25 cellular contexts compared by ENCODE assay signal in genomic region chr7:131498237-131498885, GRCh38. TPM values are rescaled to one million over a fixed set of nuclear protein-coding genes. Genes with fewer than 3 reads are reported as not detected.
DNase-seq lines count a peak whose midpoint lies in the region; ATAC-seq and TF ChIP-seq lines count a peak whose summit lies in the region.
"Had no signal": no experiment of that assay in that cellular context is flagged by ENCODE, and none has a peak within 500 bp of the region (broad histone marks: within the 10 kb centered on the region; RNA-seq: fewer than 3 reads in every experiment).

No MANE protein-coding gene starts in this region.

- no peak for ATAC-seq in stimulated activated naive CD8-positive, alpha-beta T cell treated with anti-CD3 and anti-CD28 coated beads, Interleukin-15, amount 100 ng/mL, for 72 hours
- no peak for ATAC-seq in activated CD8-positive, alpha-beta memory T cell treated with anti-CD3 and anti-CD28 coated beads, Interleukin-2, amount 10 ng/mL, durations not matched to agents 7 days and 5 days
- ATAC-seq: activated T-helper 17 cell treated with anti-CD3 and anti-CD28 coated beads, Interleukin-2, amount 50 U/mL, for 72 hours; lower lobe of right lung had no signal

- no peak overlapping the region for H3K27ac Mint-ChIP-seq in stimulated activated naive CD8-positive, alpha-beta T cell treated with anti-CD3 and anti-CD28 coated beads, Interleukin-15, amount 100 ng/mL, for 72 hours
- no peak overlapping the region for H3K27ac Mint-ChIP-seq in activated CD8-positive, alpha-beta memory T cell treated with anti-CD3 and anti-CD28 coated beads, Interleukin-2, amount 10 ng/mL, durations not matched to agents 7 days and 5 days
- H3K27ac Mint-ChIP-seq: activated naive CD8-positive, alpha-beta T cell treated with anti-CD3 and anti-CD28 coated beads, Interleukin-2, amount 10 ng/mL, durations not matched to agents 7 days and 5 days; activated T-helper 17 cell treated with anti-CD3 and anti-CD28 coated beads, Interleukin-2, amount 50 U/mL, for 72 hours had no signal

- H3K9me3 Mint-ChIP-seq in stimulated activated naive CD8-positive, alpha-beta T cell treated with anti-CD3 and anti-CD28 coated beads, Interleukin-15, amount 100 ng/mL, for 72 hours = no peaks in the 10 kb centered on the region
- no peaks in the 10 kb centered on the region for H3K9me3 Mint-ChIP-seq in activated CD8-positive, alpha-beta memory T cell treated with anti-CD3 and anti-CD28 coated beads, Interleukin-2, amount 10 ng/mL, durations not matched to agents 7 days and 5 days (ENCODE audit: low read depth)
- H3K9me3 Mint-ChIP-seq: activated naive CD8-positive, alpha-beta T cell treated with anti-CD3 and anti-CD28 coated beads, Interleukin-2, amount 10 ng/mL, durations not matched to agents 7 days and 5 days; activated T-helper 17 cell treated with anti-CD3 and anti-CD28 coated beads, Interleukin-2, amount 50 U/mL, for 72 hours had no signal

- H3K36me3 ChIP-seq in breast epithelium = no peaks in the 10 kb centered on the region
- peaks cover 2% of the 10 kb centered on the region for H3K36me3 ChIP-seq in mammary epithelial cell (ENCODE audit: insufficient read depth, low read length)
- peaks cover 0 to 1% (median 0%) of the 10 kb centered on the region in 4 donors for H3K36me3 ChIP-seq in liver (ENCODE audit: control insufficient read depth in 4 of 4, insufficient read depth in 3 of 4, low read depth in 1 of 4, low read length in 3 of 4)
- H3K36me3 ChIP-seq in subcutaneous abdominal adipose tissue (ENCODE audit: control insufficient read depth in 5 of 5, insufficient read depth in 5 of 5, low read length in 5 of 5) = peaks cover 7 to 21% (median 11%) of the 10 kb centered on the region in 5 donors
- H3K36me3 ChIP-seq: uterus had no signal

- H3K4me1 ChIP-seq in breast epithelium = peaks cover 2 to 7% of the 10 kb centered on the region in 2 donors
- no peaks in the 10 kb centered on the region for H3K4me1 ChIP-seq in mammary epithelial cell (ENCODE audit: insufficient read depth, low read length)
- H3K4me1 ChIP-seq in liver (ENCODE audit: control insufficient read depth in 4 of 4, insufficient read depth in 4 of 4, low read length in 3 of 4) = peaks cover 8 to 29% (median 13%) of the 10 kb centered on the region in 4 donors
- peaks cover 11 to 26% (median 21%) of the 10 kb centered on the region in 5 donors for H3K4me1 ChIP-seq in subcutaneous abdominal adipose tissue (ENCODE audit: control insufficient read depth in 5 of 5, insufficient read depth in 5 of 5, low read length in 5 of 5)

- DNase-seq in breast epithelium (ENCODE audit: low spot score in 2 of 2) (no peak), mammary epithelial cell (no peak), fibroblast of mammary gland (ENCODE audit: low read depth) (peak; percentile 83), GF-D8 (lab: John Stamatoyannopoulos, UW) (no peak)
- no peak for DNase-seq in stimulated activated naive CD8-positive, alpha-beta T cell treated with anti-CD3 and anti-CD28 coated beads, Interleukin-15, amount 100 ng/mL, for 72 hours
- DNase-seq in activated CD8-positive, alpha-beta memory T cell treated with anti-CD3 and anti-CD28 coated beads, Interleukin-2, amount 10 ng/mL, durations not matched to agents 7 days and 5 days = no peak
- DNase-seq: 8988T; activated CD4-positive, alpha-beta T cell treated with anti-CD3 and anti-CD28 coated beads for 1 hour; activated naive CD8-positive, alpha-beta T cell treated with anti-CD3 and anti-CD28 coated beads, Interleukin-2, amount 10 ng/mL, durations not matched to agents 7 days and 5 days; H7; head of caudate nucleus; KBM-7; lower lobe of right lung; MV-4-11; NCI-H187 treated with DMSO at 0.1 percent for 48 hours; NCI-H446 treated with DMSO at 0.1 percent for 48 hours; small intestine; stimulated activated CD4-positive, alpha-beta T cell treated with anti-CD3 and anti-CD28 coated beads, Interleukin-2, amount 100 ng/mL, for 48 hours; substantia nigra had no signal

- H3K4me3 ChIP-seq in breast epithelium = no peak overlapping the region
- H3K4me3 ChIP-seq in mammary epithelial cell (replicated peaks in 1 of 3; ENCODE audit: insufficient read depth in 1 of 3, low read depth in 2 of 3, low read length in 3 of 3) = no peak overlapping the region
- H3K4me3 ChIP-seq in fibroblast of mammary gland (ENCODE audit: control insufficient read depth, low read depth, low read length) = no peak overlapping the region
- H3K4me3 ChIP-seq in liver (ENCODE audit: low read depth in 1 of 3, low read length in 3 of 3) = no peak overlapping the region
- no peak overlapping the region for H3K4me3 ChIP-seq in subcutaneous abdominal adipose tissue (ENCODE audit: low read depth in 1 of 5, low read length in 5 of 5)
- H3K4me3 ChIP-seq: BLaER1, lower lobe of right lung, uterus had no signal

- CTCF ChIA-PET in mammary epithelial cell (lab: Charles Lee; ENCODE audit: low non-redundant PET) = no interaction called here
- CTCF ChIA-PET in activated CD8-positive, alpha-beta memory T cell treated with anti-CD3 and anti-CD28 coated beads, Interleukin-2, amount 10 ng/mL, durations not matched to agents 7 days and 5 days (lab: Charles Lee) = interaction anchor here (1.6 kb wide), 1 partner anchor 435 kb away, joined by 3 read pairs; no protein-coding TSS in a partner anchor

- no peaks in the 10 kb centered on the region for H3K9me3 ChIP-seq in breast epithelium
- H3K9me3 ChIP-seq in mammary epithelial cell (replicated peaks; ENCODE audit: insufficient read depth, low read length) = no peaks in the 10 kb centered on the region
- H3K9me3 ChIP-seq in liver (ENCODE audit: control insufficient read depth in 4 of 4, low read length in 3 of 4) = no peaks in the 10 kb centered on the region
- H3K9me3 ChIP-seq in subcutaneous abdominal adipose tissue (ENCODE audit: control insufficient read depth in 5 of 5, low read length in 5 of 5) = no peaks in the 10 kb centered on the region
- H3K9me3 ChIP-seq: BLaER1, lower lobe of right lung, uterus had no signal

- intact Hi-C loops in breast epithelium (cut with DNase I; ENCODE audit: low total_unique reads) = no loop called here
- intact Hi-C loops in mammary epithelial cell (cut with micrococcal nuclease) = no loop called here

- H3K27ac ChIP-seq in breast epithelium = peak overlapping the region; percentile 7 to 46
- no peak overlapping the region for H3K27ac ChIP-seq in mammary epithelial cell (ENCODE audit: insufficient read depth, low read depth, low read length)
- H3K27ac ChIP-seq in liver (ENCODE audit: low read depth in 1 of 2, low read length in 2 of 2) = peak overlapping the region; percentile 70 to 72
- peak overlapping the region; percentile 57 for H3K27ac ChIP-seq in subcutaneous abdominal adipose tissue (ENCODE audit: low read depth, low read length)
- H3K27ac ChIP-seq: BLaER1, HL-60, lower lobe of right lung had no signal

- no peaks in the 10 kb centered on the region for H4K20me1 ChIP-seq in mammary epithelial cell (ENCODE audit: insufficient read depth, low read length)

- no peak for TF ChIP-seq CTCF in breast epithelium (IDR thresholded peaks at IDR 0.05)
- no peak for TF ChIP-seq CTCF in mammary epithelial cell (conservative IDR thresholded peaks at IDR 0.05 in 1 of 2, IDR thresholded peaks at IDR 0.05 in 1 of 2; ENCODE audit: extremely low read depth in 1 of 2, insufficient read depth in 1 of 2, low read depth in 1 of 2, low read length in 2 of 2)
- TF ChIP-seq CTCF in fibroblast of mammary gland (conservative IDR thresholded peaks at IDR 0.05; ENCODE audit: control insufficient read depth, insufficient read depth, low read depth, low read length) = no peak
- TF ChIP-seq CTCF in liver (IDR thresholded peaks at IDR 0.05; ENCODE audit: low read depth, low read length, missing input control) = no peak

- H3K27me3 ChIP-seq in breast epithelium (no peaks in the 10 kb centered on the region), mammary epithelial cell (ENCODE audit: insufficient read depth, low read length) (no peaks in the 10 kb centered on the region), liver (ENCODE audit: control insufficient read depth in 4 of 4, insufficient read depth in 4 of 4, low read length in 3 of 4) (no peaks in the 10 kb centered on the region), subcutaneous abdominal adipose tissue (ENCODE audit: control insufficient read depth in 5 of 5, insufficient read depth in 4 of 5, low read length in 5 of 5) (no peaks in the 10 kb centered on the region)
- H3K27me3 ChIP-seq: BLaER1, uterus had no signal

- H3K27me3 Mint-ChIP-seq in stimulated activated naive CD8-positive, alpha-beta T cell treated with anti-CD3 and anti-CD28 coated beads, Interleukin-15, amount 100 ng/mL, for 72 hours = no peaks in the 10 kb centered on the region
- no peaks in the 10 kb centered on the region for H3K27me3 Mint-ChIP-seq in activated CD8-positive, alpha-beta memory T cell treated with anti-CD3 and anti-CD28 coated beads, Interleukin-2, amount 10 ng/mL, durations not matched to agents 7 days and 5 days
- H3K27me3 Mint-ChIP-seq: activated naive CD8-positive, alpha-beta T cell treated with anti-CD3 and anti-CD28 coated beads, Interleukin-2, amount 10 ng/mL, durations not matched to agents 7 days and 5 days; activated T-helper 17 cell treated with anti-CD3 and anti-CD28 coated beads, Interleukin-2, amount 50 U/mL, for 72 hours had no signal

- no TSS peak for BruUV-seq in mammary epithelial cell (replicated peaks; lab: Mats Ljungman, UMichigan)

- H3K4me1 Mint-ChIP-seq in stimulated activated naive CD8-positive, alpha-beta T cell treated with anti-CD3 and anti-CD28 coated beads, Interleukin-15, amount 100 ng/mL, for 72 hours = peaks cover 29% of the 10 kb centered on the region
- peaks cover 28% of the 10 kb centered on the region for H3K4me1 Mint-ChIP-seq in activated CD8-positive, alpha-beta memory T cell treated with anti-CD3 and anti-CD28 coated beads, Interleukin-2, amount 10 ng/mL, durations not matched to agents 7 days and 5 days

- no peak overlapping the region for H3K9ac ChIP-seq in mammary epithelial cell (ENCODE audit: insufficient read depth, low read length)
- H3K9ac ChIP-seq in liver (ENCODE audit: low read depth in 1 of 2, low read length in 2 of 2) = no peak overlapping the region
- H3K9ac ChIP-seq in subcutaneous abdominal adipose tissue (ENCODE audit: low read length in 5 of 5) = no peak overlapping the region
- H3K9ac ChIP-seq: BLaER1 had no signal

- peaks cover 10% of the 10 kb centered on the region for H3K36me3 Mint-ChIP-seq in activated CD8-positive, alpha-beta memory T cell treated with anti-CD3 and anti-CD28 coated beads, Interleukin-2, amount 10 ng/mL, durations not matched to agents 7 days and 5 days

- in situ Hi-C loops in mammary epithelial cell (cut with MboI; ENCODE audit: low sequenced_read_pairs in 2 of 2) = no loop called here

- peak in 1 of 2 donors; percentile 51 for TF ChIP-seq RAD21 in liver (IDR thresholded peaks at IDR 0.05)

- H3K4me2 ChIP-seq in mammary epithelial cell (ENCODE audit: insufficient read depth, low read depth, low read length) = no peak overlapping the region
- H3K4me2 ChIP-seq: BLaER1 had no signal

- no peak overlapping the region for H3K4me3 Mint-ChIP-seq in stimulated activated naive CD8-positive, alpha-beta T cell treated with anti-CD3 and anti-CD28 coated beads, Interleukin-15, amount 100 ng/mL, for 72 hours
- no peak overlapping the region for H3K4me3 Mint-ChIP-seq in activated CD8-positive, alpha-beta memory T cell treated with anti-CD3 and anti-CD28 coated beads, Interleukin-2, amount 10 ng/mL, durations not matched to agents 7 days and 5 days
- H3K4me3 Mint-ChIP-seq: activated naive CD8-positive, alpha-beta T cell treated with anti-CD3 and anti-CD28 coated beads, Interleukin-2, amount 10 ng/mL, durations not matched to agents 7 days and 5 days; activated T-helper 17 cell treated with anti-CD3 and anti-CD28 coated beads, Interleukin-2, amount 50 U/mL, for 72 hours had no signal

- WGBS in mammary epithelial cell (ENCODE audit: low coverage, missing lambda C conversion rate) = 97% methylated on average over 4 of the region's 4 CpGs
- WGBS in liver = 46% methylated on average over 4 of the region's 4 CpGs

- no peak for TF ChIP-seq POLR2A in breast epithelium (IDR thresholded peaks at IDR 0.05)

- dilution Hi-C loops in mammary epithelial cell (cut with HindIII; ENCODE audit: low sequenced_read_pairs) = no loop called here

- no peaks in the 10 kb centered on the region for H3K79me2 ChIP-seq in mammary epithelial cell (ENCODE audit: insufficient read depth, low read length)

- H2AFZ ChIP-seq in mammary epithelial cell (ENCODE audit: low read depth, low read length) = no peak overlapping the region

RNA-seq across cellular contexts. Expression of gene PODXL, which starts 58.1 kb away (rescaled TPM):
- total RNA-seq in breast epithelium = 10 to 100 TPM; 20.3 to 55.6 (median 33.1) TPM
- under 1 TPM; 0.50 to 0.56 TPM for total RNA-seq in mammary epithelial cell
- 0.16 TPM for polyA plus RNA-seq in mammary epithelial cell
- polyA minus RNA-seq in mammary epithelial cell = not detected
- 1 to 10 TPM; 1.2 to 3.6 TPM for total RNA-seq in liver
- 1 to 10 TPM; 1.2 to 1.9 TPM for polyA plus RNA-seq in liver
- 1 to 10 TPM; 2.3 to 3.2 TPM for total RNA-seq in activated CD8-positive, alpha-beta memory T cell treated with anti-CD3 and anti-CD28 coated beads, Interleukin-2, amount 10 ng/mL, durations not matched to agents 7 days and 5 days

Comparison
In these comparisons a context has a peak if more than half of its experiments do, and no peak if none do; other contexts are left out.
1. RNA of gene PODXL, which starts 58.1 kb away (total RNA-seq): 20.3 to 55.6 TPM in breast epithelium; 1.2 to 3.6 TPM in liver, 2.3 to 3.2 TPM in activated CD8-positive, alpha-beta memory T cell treated with anti-CD3 and anti-CD28 coated beads, Interleukin-2, amount 10 ng/mL, durations not matched to agents 7 days and 5 days and 0.50 to 0.56 TPM in mammary epithelial cell; every median in the first group is over 4 times any median in the second.